Comparison of ENCODE assay signal across 1 cellular context in genomic region chr7:105354383-105354782, GRCh38.
TF ChIP-seq lines count a peak whose summit lies in the region.

No MANE protein-coding gene starts in this region.

TF ChIP-seq in A549, 52 proteins besides CTCF, POLR2A, EP300 and RAD21 (continued from another document):
- no peak for TF ChIP-seq PBX3 (IDR thresholded peaks at IDR 0.05)
- no peak for TF ChIP-seq CHD4 (IDR thresholded peaks at IDR 0.05; ENCODE audit: borderline replicate concordance)
TF ChIP-seq in A549: peak in this region for 0.
